In genomic region chr21:39300587-39300986, GRCh38 we compare ENCODE assay signal across 19 cellular contexts.
"Had no signal": no experiment of that assay in that cellular context is flagged by ENCODE, and none has a peak within 500 bp of the region (broad histone marks: within the 10 kb centered on the region; RNA-seq: fewer than 3 reads in every experiment).

No MANE protein-coding gene starts in this region.

- H3K27me3 Mint-ChIP-seq: naive thymus-derived CD8-positive, alpha-beta T cell; stimulated activated memory B cell treated with anti-CD40 and anti-IgM and Interleukin-4, amounts not matched to agents 10 μg/mL and 1 μg/mL and 100 μg/mL, for 72 hours; type B pancreatic cell had no signal

- H3K4me3 Mint-ChIP-seq: neural crest cell; stimulated activated memory B cell treated with anti-CD40 and anti-IgM and Interleukin-4, amounts not matched to agents 10 μg/mL and 1 μg/mL and 100 μg/mL, for 72 hours; type B pancreatic cell had no signal

- H3K4me1 Mint-ChIP-seq: neural crest cell had no signal

- ATAC-seq: esophagus mucosa; gastrocnemius medialis; left ventricle myocardium superior; lower lobe of right lung; naive thymus-derived CD8-positive, alpha-beta T cell; stimulated activated memory B cell treated with anti-CD40 and anti-IgM and Interleukin-4, amounts not matched to agents 10 μg/mL and 1 μg/mL and 100 μg/mL, for 72 hours; stimulated activated naive CD8-positive, alpha-beta T cell treated with anti-CD3 and anti-CD28 coated beads, Interleukin-15, Interleukin-2, amounts not matched to agents 100 U/mL and 50 U/mL, for 24 hours had no signal

- H3K27ac Mint-ChIP-seq: stimulated activated memory B cell treated with anti-CD40 and anti-IgM and Interleukin-4, amounts not matched to agents 10 μg/mL and 1 μg/mL and 100 μg/mL, for 72 hours; type B pancreatic cell had no signal

- DNase-seq: dorsolateral prefrontal cortex; effector CD4-positive, alpha-beta T cell; foreskin fibroblast; gastrocnemius medialis; head of caudate nucleus; left ventricle myocardium superior; lower lobe of right lung; naive thymus-derived CD8-positive, alpha-beta T cell; sigmoid colon; stimulated activated CD4-positive, alpha-beta T cell treated with anti-CD3 and anti-CD28 coated beads, Interleukin-2, amount 100 ng/mL, for 24 hours; stimulated activated CD4-positive, alpha-beta T cell treated with anti-CD3 and anti-CD28 coated beads, Interleukin-4, amount 100 ng/mL, for 24 hours; stimulated activated naive CD8-positive, alpha-beta T cell treated with anti-CD3 and anti-CD28 coated beads, Interleukin-15, Interleukin-2, amounts not matched to agents 100 U/mL and 50 U/mL, for 24 hours; substantia nigra; testis; tibial artery had no signal
